ENCODE assay signal across 7 cellular contexts in the genomic region with DNA sequence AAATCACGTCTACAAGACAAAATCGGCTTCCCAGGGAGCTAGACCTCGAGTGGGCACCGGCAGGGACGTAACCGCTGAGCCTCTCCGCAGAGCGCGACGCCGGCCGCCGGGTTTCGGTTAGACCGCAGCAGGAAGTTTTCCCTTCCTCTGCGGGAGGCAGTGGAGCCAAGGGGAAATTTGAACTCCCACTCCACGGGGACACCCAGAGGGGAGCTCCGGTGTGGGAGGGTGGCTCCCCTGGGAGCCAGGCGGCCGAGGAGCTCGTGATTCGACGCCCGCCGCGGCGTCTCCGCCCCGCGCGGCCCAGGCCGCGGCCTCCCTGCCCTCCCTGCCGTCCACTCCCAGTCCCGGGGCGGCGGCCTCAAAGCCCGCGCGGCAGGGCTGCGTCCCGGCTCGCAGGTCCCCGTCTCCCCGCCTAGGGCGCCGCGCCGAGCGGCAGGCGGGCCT. TPM values are rescaled to one million over a fixed set of nuclear protein-coding genes. Genes with fewer than 3 reads are reported as not detected.
DNase-seq lines count a peak whose midpoint lies in the region; ATAC-seq and TF ChIP-seq lines count a peak whose summit lies in the region.

No MANE protein-coding gene starts in this region.

- no peaks in the 10 kb centered on the region for H3K9me3 ChIP-seq in HUES6 (ENCODE audit: control insufficient read depth, insufficient read depth, low read depth, low read length)
- H3K9me3 ChIP-seq in mesenchymal stem cell (ENCODE audit: control insufficient read depth, low read length) = no peaks in the 10 kb centered on the region

- ATAC-seq in GM21529 (IDR thresholded peaks at IDR 0.05; ENCODE audit: unreplicated experiment) = peak; percentile 37
- ATAC-seq in stimulated activated naive CD8-positive, alpha-beta T cell treated with anti-CD3 and anti-CD28 coated beads, Interleukin-15, Interleukin-2, amounts not matched to agents 100 U/mL and 50 U/mL, for 24 hours = peak; percentile 29

- peak overlapping the region; percentile 82 to 96 for H3K23ac ChIP-seq in mesenchymal stem cell (ENCODE audit: low read length in 2 of 2)

- H3K27ac ChIP-seq in HUES6 (ENCODE audit: low read depth, low read length) = peak overlapping the region; percentile 84; the same call in 1 of the 2 replicates
- peak overlapping the region; percentile 65 to 99 (median 95) for H3K27ac ChIP-seq in dorsolateral prefrontal cortex
- peak overlapping the region; percentile 97 for H3K27ac ChIP-seq in mesenchymal stem cell (ENCODE audit: low read length, poor library complexity, severe bottlenecking)

- peak overlapping the region; percentile 97 for H3K9ac ChIP-seq in HUES6 (ENCODE audit: low read length)
- H3K9ac ChIP-seq in mesenchymal stem cell (ENCODE audit: low read length) = peak overlapping the region; percentile 94

- 0% methylated on average over 41 of the region's 51 CpGs for WGBS in mesenchymal stem cell

- H3K79me1 ChIP-seq in mesenchymal stem cell (replicated peaks; ENCODE audit: low read length, poor library complexity, severe bottlenecking) = no peaks in the 10 kb centered on the region

- peak overlapping the region; percentile 93 for H4K91ac ChIP-seq in mesenchymal stem cell (ENCODE audit: low read length)

- peaks cover 37% of the 10 kb centered on the region for H3K4me1 ChIP-seq in HUES6 (ENCODE audit: control insufficient read depth, insufficient read depth, low read length)
- no peaks in the 10 kb centered on the region for H3K4me1 ChIP-seq in mesenchymal stem cell (ENCODE audit: control insufficient read depth, insufficient read depth, low read depth, low read length)

- H3K4ac ChIP-seq in mesenchymal stem cell (ENCODE audit: low read depth in 1 of 2, low read length in 2 of 2) = peak overlapping the region; percentile 91 to 99

- H3K14ac ChIP-seq in mesenchymal stem cell (ENCODE audit: low read length in 2 of 2) = peak overlapping the region; percentile 43 to 98

- H2AFZ ChIP-seq in mesenchymal stem cell (ENCODE audit: low read depth, low read length) = peak overlapping the region; percentile 91

- peak overlapping the region; percentile 99 to 100 for H3K18ac ChIP-seq in mesenchymal stem cell (ENCODE audit: low read depth in 1 of 2, low read length in 2 of 2)

- peak overlapping the region; percentile 99 for H2BK15ac ChIP-seq in mesenchymal stem cell (ENCODE audit: low read depth, poor library complexity, severe bottlenecking)

- H3K4me3 ChIP-seq in GM06990 (replicated peaks; ENCODE audit: low read depth, low read length) (peak overlapping the region; percentile 84), HUES6 (ENCODE audit: low read depth, low read length) (peak overlapping the region; percentile 99), dorsolateral prefrontal cortex (peak overlapping the region; percentile 59 to 93 (median 80)), mesenchymal stem cell (ENCODE audit: insufficient read depth in 1 of 2, low read depth in 1 of 2, low read length in 2 of 2) (peak overlapping the region; percentile 84 to 85)

- intact Hi-C loops in dorsolateral prefrontal cortex (cut with DNase I) = loop anchor here (1.0 to 10.0 kb wide), 6 partner anchors 42 to 234 kb away; a partner anchor contains a TSS

- H3K36me3 ChIP-seq in GM06990 (ENCODE audit: control insufficient read depth, insufficient read depth, low read length) (no peaks in the 10 kb centered on the region), HUES6 (ENCODE audit: control insufficient read depth, insufficient read depth, low read length) (no peaks in the 10 kb centered on the region), mesenchymal stem cell (ENCODE audit: control insufficient read depth in 1 of 2, insufficient read depth in 2 of 2, low read depth in 1 of 2, low read length in 2 of 2) (no peaks in the 10 kb centered on the region)

- TF ChIP-seq CTCF in GM06990 (IDR thresholded peaks at IDR 0.05; ENCODE audit: insufficient read depth, low read length, poor library complexity, severe bottlenecking) (no peak), dorsolateral prefrontal cortex (IDR thresholded peaks at IDR 0.05 in 54 of 56, conservative IDR thresholded peaks at IDR 0.05 in 2 of 56; ENCODE audit: low read depth in 1 of 56, partially characterized antibody in 56 of 56) (peak in 1 of 56 donors; percentile 7)

- peak overlapping the region in 1 of 2 experiments; percentile 77 for H2BK12ac ChIP-seq in mesenchymal stem cell (ENCODE audit: low read length in 2 of 2)

- no peak overlapping the region for H2AK5ac ChIP-seq in mesenchymal stem cell (ENCODE audit: low read length, severe bottlenecking)

- peak overlapping the region; percentile 95 for H4K8ac ChIP-seq in mesenchymal stem cell (ENCODE audit: low read length)

- H2BK5ac ChIP-seq in mesenchymal stem cell (ENCODE audit: low read depth, low read length, poor library complexity, severe bottlenecking) = peak overlapping the region; percentile 99

- H3K27me3 ChIP-seq in GM06990 (replicated peaks; ENCODE audit: control insufficient read depth, insufficient read depth, low read length) (no peaks in the 10 kb centered on the region), HUES6 (ENCODE audit: control insufficient read depth, insufficient read depth, low read length) (no peaks in the 10 kb centered on the region), dorsolateral prefrontal cortex (no peaks in the 10 kb centered on the region), mesenchymal stem cell (ENCODE audit: control insufficient read depth in 1 of 2, insufficient read depth in 1 of 2, low read length in 2 of 2) (no peaks in the 10 kb centered on the region)

- peak overlapping the region; percentile 61 for H3K4me2 ChIP-seq in mesenchymal stem cell (ENCODE audit: low read length, poor library complexity, severe bottlenecking)

- peak overlapping the region; percentile 97 for H2BK120ac ChIP-seq in mesenchymal stem cell (ENCODE audit: low read depth, low read length)

- DNase-seq in GM06990 (ENCODE audit: extremely low read depth, insufficient read length) = peak; percentile 84
- DNase-seq in T-helper 9 cell = peak; percentile 40
- DNase-seq in dorsolateral prefrontal cortex = peak in 4 of 10 donors; percentile 25 to 66 (median 46)
- DNase-seq in mesenchymal stem cell = peak; percentile 73
- DNase-seq in stimulated activated naive CD8-positive, alpha-beta T cell treated with anti-CD3 and anti-CD28 coated beads, Interleukin-15, Interleukin-2, amounts not matched to agents 100 U/mL and 50 U/mL, for 24 hours = peak; percentile 69

RNA-seq across cellular contexts. Expression of a gene that starts 0.4 kb away (rescaled TPM):
- 10 to 100 TPM; 21.3 to 84.1 (median 36.2) TPM for total RNA-seq in dorsolateral prefrontal cortex
- 61.5 TPM for polyA plus RNA-seq in mesenchymal stem cell (2013, experiment 1 of 2)
- 68.5 TPM for polyA plus RNA-seq in mesenchymal stem cell (2013, experiment 2 of 2)
